Comparison of ENCODE assay signal across 24 cellular contexts in the genomic region with DNA sequence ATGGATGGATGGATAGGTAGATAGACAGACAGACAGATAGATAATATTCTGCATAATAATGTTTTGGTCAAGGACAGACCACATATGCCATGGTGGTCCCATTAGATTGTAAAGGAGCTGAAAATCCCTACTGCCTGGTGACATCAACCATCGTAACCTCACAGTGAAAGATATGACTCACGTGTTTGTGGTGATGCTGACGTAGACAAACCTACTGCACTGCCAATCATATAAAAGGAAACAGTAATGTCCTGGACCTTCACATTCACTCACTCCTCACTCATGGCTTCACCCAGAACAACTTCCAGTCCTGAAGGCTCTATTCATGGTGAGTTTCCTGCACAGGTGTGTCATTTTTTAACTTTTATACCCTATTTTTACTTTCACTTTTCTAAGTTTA.
DNase-seq lines count a peak whose midpoint lies in the region; ATAC-seq, FAIRE-seq and TF ChIP-seq lines count a peak whose summit lies in the region.
"Had no signal": no experiment of that assay in that cellular context is flagged by ENCODE, and none has a peak within 500 bp of the region (broad histone marks: within the 10 kb centered on the region; RNA-seq: fewer than 3 reads in every experiment).

No MANE protein-coding gene starts in this region.

- H4K20me1 ChIP-seq in HepG2 (ENCODE audit: insufficient read depth, low read length), result no peaks in the 10 kb centered on the region

- no peaks in the 10 kb centered on the region for H3K36me3 ChIP-seq in HepG2 (replicated peaks in 1 of 2; ENCODE audit: control insufficient read depth in 1 of 2, insufficient read depth in 2 of 2, low read length in 2 of 2)
- H3K36me3 ChIP-seq in right lobe of liver, result no peaks in the 10 kb centered on the region
- H3K36me3 ChIP-seq: BE2C had no signal

- H3K4me1 ChIP-seq in HepG2 (ENCODE audit: insufficient read depth, low read length), result no peaks in the 10 kb centered on the region
- no peaks in the 10 kb centered on the region for H3K4me1 ChIP-seq in right lobe of liver
- H3K4me1 ChIP-seq: BE2C had no signal

- 16% methylated on average over 3 of the region's 3 CpGs for WGBS in HepG2 (ENCODE audit: low lambda C conversion rate)
- 52% methylated on average over 2 of the region's 3 CpGs for WGBS in right lobe of liver (ENCODE audit: insufficient coverage, low coverage, low lambda C conversion rate, missing lambda C conversion rate)

- H3K27ac ChIP-seq in HepG2 (ENCODE audit: extremely low read length, insufficient read depth, low read length) (no peak overlapping the region), right lobe of liver (no peak overlapping the region)
- H3K27ac ChIP-seq: 22Rv1, KMS-11 had no signal

- H3K9ac ChIP-seq in HepG2 (ENCODE audit: insufficient read depth, low read depth, low read length), result no peak overlapping the region
- H3K9ac ChIP-seq: KMS-11 had no signal

- in situ Hi-C loops in HepG2 (cut with HindIII; ENCODE audit: extremely low pct_ligation_motif_present, low pct_unique_long_range_greater_than_20kb), result no loop called here

- no peak overlapping the region for H3K27ac Mint-ChIP-seq in activated CD4-positive, alpha-beta T cell treated with anti-CD3 and anti-CD28 coated beads for 36 hours
- H3K27ac Mint-ChIP-seq in stimulated activated effector memory CD8-positive, alpha-beta T cell treated with anti-CD3 and anti-CD28 coated beads, Interleukin-12 subunit alpha, Interleukin-12 subunit beta, amount 100 ng/mL, for 72 hours, result no peak overlapping the region
- H3K27ac Mint-ChIP-seq: IgD-negative memory B cell had no signal

- DNase-seq in activated CD4-positive, alpha-beta T cell treated with anti-CD3 and anti-CD28 coated beads for 36 hours, result no peak
- DNase-seq in activated CD4-positive, alpha-beta T cell treated with anti-CD3 and anti-CD28 coated beads for 48 hours, result no peak
- no peak for DNase-seq in HepG2 (ENCODE audit: low spot score)
- DNase-seq in right lobe of liver, result no peak
- no peak for DNase-seq in stimulated activated effector memory CD8-positive, alpha-beta T cell treated with anti-CD3 and anti-CD28 coated beads, Interleukin-12 subunit alpha, Interleukin-12 subunit beta, amount 100 ng/mL, for 72 hours (ENCODE audit: low spot score in 2 of 2)
- no peak for DNase-seq in ureter (ENCODE audit: low spot score)
- no peak for DNase-seq in AG20443 (ENCODE audit: low spot score)
- DNase-seq: BE2C, Calu3, DMS79 treated with DMSO at 0.1 percent for 48 hours, HCEC 1CT, NCI-H1048, NCI-H1417, NCI-H1694, NCI-H2081, NCI-H2227 treated with DMSO at 0.1 percent for 48 hours, NCI-H526 treated with DMSO at 0.1 percent for 48 hours, SIG-M5 had no signal

- TF ChIP-seq RAD21 in HepG2 (CRISPR knock-in tag; IDR thresholded peaks at IDR 0.05), result no peak

- H3K9me3 Mint-ChIP-seq in activated CD4-positive, alpha-beta T cell treated with anti-CD3 and anti-CD28 coated beads for 36 hours (ENCODE audit: low read depth), result peaks cover 13% of the 10 kb centered on the region
- H3K9me3 Mint-ChIP-seq in stimulated activated effector memory CD8-positive, alpha-beta T cell treated with anti-CD3 and anti-CD28 coated beads, Interleukin-12 subunit alpha, Interleukin-12 subunit beta, amount 100 ng/mL, for 72 hours, result peaks cover 12% of the 10 kb centered on the region

- POLR2A ChIA-PET in activated CD4-positive, alpha-beta T cell treated with anti-CD3 and anti-CD28 coated beads for 36 hours (lab: Charles Lee), result no interaction called here
- POLR2A ChIA-PET in HepG2 (lab: Yijun Ruan, JAX), result no interaction called here

- no peak overlapping the region for H2AFZ ChIP-seq in HepG2 (ENCODE audit: low read length)

- peak; percentile 68 for ATAC-seq in activated CD4-positive, alpha-beta T cell treated with anti-CD3 and anti-CD28 coated beads for 36 hours
- ATAC-seq in HepG2 (no peak), right lobe of liver (no peak)
- ATAC-seq in stimulated activated effector memory CD8-positive, alpha-beta T cell treated with anti-CD3 and anti-CD28 coated beads, Interleukin-12 subunit alpha, Interleukin-12 subunit beta, amount 100 ng/mL, for 72 hours, result peak; percentile 58
- ATAC-seq: Panc1 had no signal

- CTCF ChIA-PET in activated CD4-positive, alpha-beta T cell treated with anti-CD3 and anti-CD28 coated beads for 36 hours (lab: Charles Lee), result no interaction called here
- CTCF ChIA-PET in HepG2 (lab: Yijun Ruan, JAX; ENCODE audit: low intra/inter-chr PET ratio, low total read pairs), result no interaction called here

- peaks cover 14% of the 10 kb centered on the region for H3K9me3 ChIP-seq in HepG2 (ENCODE audit: low read length)
- H3K9me3 ChIP-seq in right lobe of liver, result peaks cover 0 to 9% (median 0%) of the 10 kb centered on the region in 4 donors
- H3K9me3 ChIP-seq: BE2C had no signal

- H3K4me3 Mint-ChIP-seq in activated CD4-positive, alpha-beta T cell treated with anti-CD3 and anti-CD28 coated beads for 36 hours, result no peak overlapping the region
- no peak overlapping the region for H3K4me3 Mint-ChIP-seq in stimulated activated effector memory CD8-positive, alpha-beta T cell treated with anti-CD3 and anti-CD28 coated beads, Interleukin-12 subunit alpha, Interleukin-12 subunit beta, amount 100 ng/mL, for 72 hours
- H3K4me3 Mint-ChIP-seq: IgD-negative memory B cell had no signal

- TF ChIP-seq POLR2A in HepG2 (IDR thresholded peaks at IDR 0.05; ENCODE audit: insufficient read depth in 1 of 2, low read depth in 2 of 2, low read length in 2 of 2), result no peak
- no peak for TF ChIP-seq POLR2A in right lobe of liver (IDR thresholded peaks at IDR 0.05)

- intact Hi-C loops in activated CD4-positive, alpha-beta T cell treated with anti-CD3 and anti-CD28 coated beads for 36 hours (cut with DNase I, micrococcal nuclease), result no loop called here
- intact Hi-C loops in HepG2 (cut with micrococcal nuclease; ENCODE audit: unreplicated experiment) (no loop called here), right lobe of liver (cut with DNase I) (no loop called here)

- H3K27me3 ChIP-seq in HepG2 (ENCODE audit: control insufficient read depth in 1 of 2, insufficient read depth in 2 of 2, low read length in 2 of 2) (peaks cover 0 to 13% of the 10 kb centered on the region in 2 experiments; a peak in 3 of 5 replicates), right lobe of liver (no peaks in the 10 kb centered on the region)
- H3K27me3 ChIP-seq: BE2C had no signal

- no peaks in the 10 kb centered on the region for H3K36me3 Mint-ChIP-seq in activated CD4-positive, alpha-beta T cell treated with anti-CD3 and anti-CD28 coated beads for 36 hours (ENCODE audit: low read depth)
- H3K36me3 Mint-ChIP-seq in stimulated activated effector memory CD8-positive, alpha-beta T cell treated with anti-CD3 and anti-CD28 coated beads, Interleukin-12 subunit alpha, Interleukin-12 subunit beta, amount 100 ng/mL, for 72 hours, result no peaks in the 10 kb centered on the region
- H3K36me3 Mint-ChIP-seq: IgD-negative memory B cell had no signal

- TF ChIP-seq CTCF in HepG2 (CRISPR knock-in tag; IDR thresholded peaks at IDR 0.05), result no peak
- TF ChIP-seq CTCF in right lobe of liver (IDR thresholded peaks at IDR 0.05), result no peak

- BruUV-seq in HepG2 (replicated peaks; lab: Mats Ljungman, UMichigan), result no TSS peak

- H3K27me3 Mint-ChIP-seq in activated CD4-positive, alpha-beta T cell treated with anti-CD3 and anti-CD28 coated beads for 36 hours, result no peaks in the 10 kb centered on the region
- H3K27me3 Mint-ChIP-seq: IgD-negative memory B cell had no signal

- FAIRE-seq in HepG2 (lab: Jason Lieb, UNC), result no peak
- FAIRE-seq: GM12892, H1 had no signal

- TF ChIP-seq EP300 in HepG2 (IDR thresholded peaks at IDR 0.05; ENCODE audit: low read depth in 2 of 2, low read length in 2 of 2) (no peak), HepG2 (CRISPR knock-in tag; IDR thresholded peaks at IDR 0.05; ENCODE audit: borderline replicate concordance) (no peak)

- no peaks in the 10 kb centered on the region for H3K4me1 Mint-ChIP-seq in activated CD4-positive, alpha-beta T cell treated with anti-CD3 and anti-CD28 coated beads for 36 hours
- H3K4me1 Mint-ChIP-seq in stimulated activated effector memory CD8-positive, alpha-beta T cell treated with anti-CD3 and anti-CD28 coated beads, Interleukin-12 subunit alpha, Interleukin-12 subunit beta, amount 100 ng/mL, for 72 hours, result no peaks in the 10 kb centered on the region

- H3K79me2 ChIP-seq in HepG2 (ENCODE audit: insufficient read depth, low read length), result no peaks in the 10 kb centered on the region

- H3K4me3 ChIP-seq in HepG2 (replicated peaks in 1 of 3; ENCODE audit: insufficient read depth in 1 of 3, low read depth in 2 of 3, low read length in 3 of 3) (no peak overlapping the region), right lobe of liver (no peak overlapping the region)

- H3K4me2 ChIP-seq in HepG2 (ENCODE audit: low read depth, low read length), result no peak overlapping the region
- H3K4me2 ChIP-seq: KMS-11 had no signal

TF ChIP-seq in HepG2, 621 proteins besides CTCF, POLR2A, EP300 and RAD21:
- TF ChIP-seq PCBP2 (optimal IDR thresholded peaks at IDR 0.05; ENCODE audit: low read depth, low read length, poor library complexity, severe bottlenecking), result no peak
- no peak for TF ChIP-seq ZNF557 (CRISPR knock-in tag; IDR thresholded peaks at IDR 0.05)
- peak; percentile 62; the same call in 1 of the 2 replicates for TF ChIP-seq CREB1 (IDR thresholded peaks at IDR 0.05)
- TF ChIP-seq CREB1 (CRISPR knock-in tag; IDR thresholded peaks at IDR 0.05), result no peak
- TF ChIP-seq XRCC5 (optimal IDR thresholded peaks at IDR 0.05; ENCODE audit: low read length), result no peak

Comparison
In these comparisons a context has a peak if more than half of its experiments do, and no peak if none do; other contexts are left out.
1. ATAC-seq: peak in activated CD4-positive, alpha-beta T cell treated with anti-CD3 and anti-CD28 coated beads for 36 hours (single experiment) and stimulated activated effector memory CD8-positive, alpha-beta T cell treated with anti-CD3 and anti-CD28 coated beads, Interleukin-12 subunit alpha, Interleukin-12 subunit beta, amount 100 ng/mL, for 72 hours (single experiment); none in HepG2 (single experiment) and right lobe of liver (0 of 4).